ENCODE assay signal across 3 cellular contexts in the genomic region with DNA sequence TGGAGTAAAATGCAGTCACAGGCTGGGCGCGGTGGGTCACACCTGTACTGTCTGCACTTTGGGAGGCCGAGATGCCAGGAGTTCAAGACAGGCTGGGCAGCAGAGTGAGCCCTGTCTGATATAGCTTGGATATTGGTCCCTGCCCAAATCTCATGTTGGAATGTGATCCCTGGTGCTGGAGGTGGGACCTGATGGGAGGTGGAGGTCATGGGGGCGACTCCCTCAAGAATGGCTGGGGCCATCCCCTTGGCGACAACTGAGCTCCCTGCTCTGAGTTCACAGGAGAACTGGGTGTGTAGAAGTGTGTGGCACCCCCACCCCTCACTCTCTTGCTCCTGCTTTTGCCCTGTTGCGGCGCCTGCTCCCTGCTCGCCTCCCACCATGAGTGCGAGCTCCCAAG.
TF ChIP-seq lines count a peak whose summit lies in the region.

No MANE protein-coding gene starts in this region.

TF ChIP-seq in A549, 52 proteins besides CTCF, POLR2A, EP300 and RAD21:
- TF ChIP-seq NPAS2 (CRISPR knock-in tag; IDR thresholded peaks at IDR 0.05; ENCODE audit: borderline replicate concordance) (no peak), SREBF2 (IDR thresholded peaks at IDR 0.05) (no peak), MAZ (IDR thresholded peaks at IDR 0.05; ENCODE audit: borderline replicate concordance, low read depth, low read length) (no peak), KDM5A (IDR thresholded peaks at IDR 0.05) (no peak), RARB (CRISPR knock-in tag; IDR thresholded peaks at IDR 0.05) (no peak), CBX2 (IDR thresholded peaks at IDR 0.05; ENCODE audit: borderline replicate concordance, low read depth) (no peak), ESRRA (IDR thresholded peaks at IDR 0.05; ENCODE audit: borderline replicate concordance, low read length) (no peak), HOXB13 (CRISPR knock-in tag; IDR thresholded peaks at IDR 0.05; ENCODE audit: low read depth) (no peak), ZC3H11A (IDR thresholded peaks at IDR 0.05) (no peak)
TF ChIP-seq in A549: peak in this region for 0.

TF ChIP-seq in IMR-90, 13 proteins besides CTCF, POLR2A, EP300 and RAD21:
- no peak for TF ChIP-seq MAZ (IDR thresholded peaks at IDR 0.05; ENCODE audit: borderline replicate concordance, low read depth, low read length)
- TF ChIP-seq, protein P1, sequence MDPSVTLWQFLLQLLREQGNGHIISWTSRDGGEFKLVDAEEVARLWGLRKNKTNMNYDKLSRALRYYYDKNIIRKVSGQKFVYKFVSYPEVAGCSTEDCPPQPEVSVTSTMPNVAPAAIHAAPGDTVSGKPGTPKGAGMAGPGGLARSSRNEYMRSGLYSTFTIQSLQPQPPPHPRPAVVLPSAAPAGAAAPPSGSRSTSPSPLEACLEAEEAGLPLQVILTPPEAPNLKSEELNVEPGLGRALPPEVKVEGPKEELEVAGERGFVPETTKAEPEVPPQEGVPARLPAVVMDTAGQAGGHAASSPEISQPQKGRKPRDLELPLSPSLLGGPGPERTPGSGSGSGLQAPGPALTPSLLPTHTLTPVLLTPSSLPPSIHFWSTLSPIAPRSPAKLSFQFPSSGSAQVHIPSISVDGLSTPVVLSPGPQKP (IDR thresholded peaks at IDR 0.05; ENCODE audit: borderline replicate concordance, low read depth, low read length), result no peak
- no peak for TF ChIP-seq NFE2L2 (IDR thresholded peaks at IDR 0.05; ENCODE audit: low read depth, low read length)
- TF ChIP-seq BHLHE40 (IDR thresholded peaks at IDR 0.05; ENCODE audit: low read depth, low read length), result no peak
- TF ChIP-seq FOS (IDR thresholded peaks at IDR 0.05; ENCODE audit: low read depth, low read length), result no peak
- no peak for TF ChIP-seq RFX5 (IDR thresholded peaks at IDR 0.05; ENCODE audit: low read depth, low read length)
- no peak for TF ChIP-seq MXI1 (IDR thresholded peaks at IDR 0.05; ENCODE audit: borderline replicate concordance, low read depth, low read length)
- no peak for TF ChIP-seq RCOR1 (IDR thresholded peaks at IDR 0.05; ENCODE audit: insufficient replicate concordance, low read length)
- TF ChIP-seq, protein P2, sequence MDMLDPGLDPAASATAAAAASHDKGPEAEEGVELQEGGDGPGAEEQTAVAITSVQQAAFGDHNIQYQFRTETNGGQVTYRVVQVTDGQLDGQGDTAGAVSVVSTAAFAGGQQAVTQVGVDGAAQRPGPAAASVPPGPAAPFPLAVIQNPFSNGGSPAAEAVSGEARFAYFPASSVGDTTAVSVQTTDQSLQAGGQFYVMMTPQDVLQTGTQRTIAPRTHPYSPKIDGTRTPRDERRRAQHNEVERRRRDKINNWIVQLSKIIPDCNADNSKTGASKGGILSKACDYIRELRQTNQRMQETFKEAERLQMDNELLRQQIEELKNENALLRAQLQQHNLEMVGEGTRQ (IDR thresholded peaks at IDR 0.05; ENCODE audit: low read depth, low read length), result no peak
- TF ChIP-seq CHD1 (IDR thresholded peaks at IDR 0.05; ENCODE audit: low read depth, low read length), result no peak
- no peak for TF ChIP-seq CEBPB (IDR thresholded peaks at IDR 0.05; ENCODE audit: low read depth, low read length)
- TF ChIP-seq SMC3 (IDR thresholded peaks at IDR 0.05; ENCODE audit: low read depth, low read length), result no peak
- no peak for TF ChIP-seq MAFK (IDR thresholded peaks at IDR 0.05; ENCODE audit: low read depth, low read length)

TF ChIP-seq in H1, 55 proteins besides CTCF, POLR2A, EP300 and RAD21:
- TF ChIP-seq BCL11A (IDR thresholded peaks at IDR 0.05; ENCODE audit: low read depth in 2 of 2, low read length in 2 of 2) (no peak), EGR1 (IDR thresholded peaks at IDR 0.05; ENCODE audit: borderline replicate concordance, low read depth, low read length) (no peak), CREB1 (IDR thresholded peaks at IDR 0.05) (no peak)
